Comparison of ENCODE assay signal across 15 cellular contexts in the genomic region with DNA sequence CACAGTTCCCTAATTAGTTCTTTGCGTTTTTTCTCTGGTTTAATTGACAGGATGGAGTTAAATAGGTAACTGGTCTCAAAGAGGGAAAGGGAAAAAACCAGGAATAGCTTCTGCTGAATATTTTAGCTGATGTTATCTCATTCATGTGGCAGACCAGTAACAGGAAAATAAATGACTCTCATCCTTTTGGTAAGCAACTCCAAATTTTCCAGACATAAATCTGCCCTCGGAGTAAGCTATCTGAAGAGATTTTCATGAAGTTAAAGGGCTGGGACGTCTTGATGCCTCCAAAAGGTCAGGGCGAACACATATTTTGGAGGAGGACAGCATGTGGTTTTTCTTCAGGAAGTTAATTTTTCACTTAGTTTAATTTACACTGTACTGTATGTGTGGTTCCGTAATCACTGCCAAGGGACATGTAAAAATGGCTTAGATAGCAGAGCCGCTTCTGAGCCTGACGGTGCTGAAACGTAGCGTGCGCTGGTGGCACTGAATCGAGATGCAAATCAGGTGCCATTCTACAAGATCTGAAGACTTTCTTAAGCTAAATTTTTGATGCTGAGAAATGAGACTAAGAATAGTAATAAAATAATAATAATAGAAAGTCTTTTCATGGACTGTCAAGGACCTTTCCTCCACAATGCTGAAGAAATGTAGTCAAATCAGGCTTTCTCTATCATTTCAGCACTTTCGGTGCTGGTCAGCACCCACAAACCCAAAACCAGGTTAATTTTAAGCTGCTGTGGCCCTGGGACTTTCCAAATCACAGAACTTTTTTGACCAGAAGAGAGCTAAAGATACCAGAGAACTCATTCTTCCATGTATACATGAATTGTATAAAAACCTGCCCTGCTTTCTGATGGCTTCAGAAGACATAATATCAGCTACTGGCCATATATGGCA.
DNase-seq lines count a peak whose midpoint lies in the region; ATAC-seq and TF ChIP-seq lines count a peak whose summit lies in the region.
"Had no signal": no experiment of that assay in that cellular context is flagged by ENCODE, and none has a peak within 500 bp of the region (broad histone marks: within the 10 kb centered on the region; RNA-seq: fewer than 3 reads in every experiment).

No MANE protein-coding gene starts in this region.

- CTCF ChIA-PET in HCT116 (lab: Charles Lee) = no interaction called here

- TF ChIP-seq POLR2A in HCT116 (IDR thresholded peaks at IDR 0.05; ENCODE audit: borderline replicate concordance, extremely low read depth, insufficient read depth, insufficient read length) (no peak), Peyer's patch (IDR thresholded peaks at IDR 0.05) (no peak)

- H4K20me1 ChIP-seq in HCT116 (ENCODE audit: insufficient read depth) = no peaks in the 10 kb centered on the region

- H3K4me1 ChIP-seq in HCT116 (ENCODE audit: control insufficient read depth in 1 of 2, insufficient read depth in 2 of 2, low read length in 2 of 2) = no peaks in the 10 kb centered on the region
- H3K4me1 ChIP-seq in Peyer's patch = no peaks in the 10 kb centered on the region

- H3K4me2 ChIP-seq in HCT116 (ENCODE audit: low read length) = no peak overlapping the region

- H3K9me3 ChIP-seq in HCT116 (ENCODE audit: control insufficient read depth in 1 of 2, insufficient read depth in 1 of 2, low read depth in 1 of 2, low read length in 2 of 2) = no peaks in the 10 kb centered on the region
- no peaks in the 10 kb centered on the region for H3K9me3 ChIP-seq in Peyer's patch

- POLR2A ChIA-PET in HCT116 (lab: Charles Lee) = no interaction called here

- H3K9me2 ChIP-seq in HCT116 (ENCODE audit: insufficient read depth) = no peaks in the 10 kb centered on the region

- H3K36me3 ChIP-seq in HCT116 (ENCODE audit: control insufficient read depth in 1 of 2, insufficient read depth in 2 of 2, low read length in 2 of 2) (no peaks in the 10 kb centered on the region), Peyer's patch (no peaks in the 10 kb centered on the region)

- BruUV-seq in HCT116 (replicated peaks; lab: Mats Ljungman, UMichigan) = no TSS peak

- H3K27me3 ChIP-seq in HCT116 (ENCODE audit: insufficient read depth, low read length) (no peaks in the 10 kb centered on the region), Peyer's patch (no peaks in the 10 kb centered on the region)
- H3K27me3 ChIP-seq: dorsolateral prefrontal cortex had no signal

- H3K27ac ChIP-seq in HCT116 (ENCODE audit: low read depth, low read length) (no peak overlapping the region), Peyer's patch (no peak overlapping the region)
- H3K27ac ChIP-seq: dorsolateral prefrontal cortex had no signal

- no peaks in the 10 kb centered on the region for H3K79me2 ChIP-seq in HCT116 (ENCODE audit: insufficient read depth, low read length)

- H3K4me3 ChIP-seq in HCT116 (replicated peaks in 1 of 2; ENCODE audit: low read depth in 1 of 2, low read length in 2 of 2) = no peak overlapping the region
- no peak overlapping the region for H3K4me3 ChIP-seq in Peyer's patch
- H3K4me3 ChIP-seq: K562 had no signal

- intact Hi-C loops in HCT116 (cut with micrococcal nuclease) = no loop called here

- no peak for TF ChIP-seq RAD21 in HCT116 (IDR thresholded peaks at IDR 0.05; ENCODE audit: low read depth)

- RAD21 ChIA-PET in HCT116 (lab: Charles Lee; ENCODE audit: low non-redundant PET in 1 of 2, low total read pairs in 2 of 2, uncharacterized antibody in 2 of 2, unreplicated experiment in 2 of 2) = no interaction called here

- ATAC-seq in GM18868 (IDR thresholded peaks at IDR 0.05; ENCODE audit: unreplicated experiment) (peak; percentile 53), HCT116 (no peak), HG03378 (IDR thresholded peaks at IDR 0.05; ENCODE audit: unreplicated experiment) (peak; percentile 77)
- ATAC-seq: K562, right cardiac atrium had no signal

- TF ChIP-seq CTCF in HCT116 (IDR thresholded peaks at IDR 0.05 in 2 of 3, conservative IDR thresholded peaks at IDR 0.05 in 1 of 3; ENCODE audit: borderline replicate concordance in 1 of 3, insufficient read depth in 1 of 3, low read depth in 2 of 3, low read length in 2 of 3) = no peak
- no peak for TF ChIP-seq CTCF in Peyer's patch (IDR thresholded peaks at IDR 0.05)

- no peak for DNase-seq in HCT116 (ENCODE audit: low read depth, low spot score)
- DNase-seq in left kidney (ENCODE audit: low read depth, low spot score) = peak; percentile 27
- no peak for DNase-seq in stimulated activated CD4-positive, alpha-beta T cell treated with anti-CD3 and anti-CD28 coated beads, Interleukin-2, amount 100 ng/mL, for 48 hours
- no peak for DNase-seq in NCI-H2107 (lab: John Stamatoyannopoulos, UW)
- DNase-seq in Peyer's patch = no peak
- DNase-seq: activated CD4-positive, CD25-positive, alpha-beta regulatory T cell treated with anti-CD3 and anti-CD28 coated beads, Interleukin-2, amount 50 U/mL, for 72 hours; activated T-cell treated with anti-CD3 and anti-CD28 coated beads, Interleukin-2, amount 50 U/mL, for 24 hours; amygdala; CD8-positive, alpha-beta memory T cell; dorsolateral prefrontal cortex; foreskin melanocyte; right cardiac atrium had no signal

- H2AFZ ChIP-seq in HCT116 (ENCODE audit: low read depth, low read length, poor library complexity, severe bottlenecking) = no peak overlapping the region

- no peak overlapping the region for H3K9ac ChIP-seq in HCT116 (ENCODE audit: low read length)

TF ChIP-seq in HCT116, 20 proteins besides CTCF, POLR2A, EP300 and RAD21:
- TF ChIP-seq TCF7L2 (IDR thresholded peaks at IDR 0.05; ENCODE audit: borderline replicate concordance, extremely low read depth, insufficient read depth, insufficient read length) = no peak
- peak; percentile 29 for TF ChIP-seq REST (IDR thresholded peaks at IDR 0.05; ENCODE audit: low read depth)
TF ChIP-seq in HCT116: peak in this region for 1.
